1 cellular context compared by ENCODE assay signal in genomic region chr10:87280749-87281148, GRCh38. TPM values are rescaled to one million over a fixed set of nuclear protein-coding genes. Genes with fewer than 3 reads are reported as not detected.
"Had no signal": no experiment of that assay in that cellular context is flagged by ENCODE, and none has a peak within 500 bp of the region (broad histone marks: within the 10 kb centered on the region; RNA-seq: fewer than 3 reads in every experiment).

No MANE protein-coding gene starts in this region.

RNA-seq across cellular contexts. Expression of gene NUTM2A, which starts 55.5 kb away (rescaled TPM):
- total RNA-seq: activated CD4-positive, alpha-beta T cell treated with anti-CD3 and anti-CD28 coated beads, Interleukin-2, amount 10 ng/mL, durations not matched to agents 24 days and 14 days had no signal
